ENCODE assay signal across 1 cellular context in the genomic region with DNA sequence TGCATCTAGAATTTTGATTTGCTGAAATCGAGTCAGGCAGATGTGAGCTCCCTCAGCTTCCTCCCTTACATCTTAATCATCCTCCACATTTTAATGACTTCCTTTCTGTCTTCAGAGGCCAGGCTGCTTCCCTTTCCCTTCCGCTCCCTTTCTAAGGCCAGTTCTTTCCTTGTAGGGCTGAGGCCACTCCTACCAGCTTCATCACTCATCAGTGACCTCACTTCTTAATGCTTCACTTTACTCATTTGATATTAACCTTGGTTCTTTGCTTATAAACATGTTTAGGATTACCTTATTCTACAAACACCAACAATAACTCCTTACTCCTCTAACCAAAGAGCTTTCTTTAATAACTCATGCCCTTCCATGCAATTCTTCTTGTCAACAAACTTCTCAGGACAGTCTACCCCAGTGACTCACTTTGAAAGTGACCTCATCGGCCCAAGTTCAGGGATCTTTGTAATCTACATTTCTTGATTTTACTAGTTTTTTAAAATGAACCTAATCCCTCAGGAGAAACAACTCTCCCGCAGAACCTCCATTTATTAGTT.
TF ChIP-seq lines count a peak whose summit lies in the region.

No MANE protein-coding gene starts in this region.

TF ChIP-seq in IMR-90, 13 proteins besides CTCF, POLR2A, EP300 and RAD21:
- 0 out of 2 replicates have a peak, but pooled peaks have one; percentile 30 for TF ChIP-seq FOS (IDR thresholded peaks at IDR 0.05; ENCODE audit: low read depth, low read length)
- no peak for TF ChIP-seq SMC3 (IDR thresholded peaks at IDR 0.05; ENCODE audit: low read depth, low read length)
- no peak for TF ChIP-seq MAZ (IDR thresholded peaks at IDR 0.05; ENCODE audit: borderline replicate concordance, low read depth, low read length)
